16 cellular contexts compared by ENCODE assay signal in genomic region chr16:69712914-69713581, GRCh38. TPM values are rescaled to one million over a fixed set of nuclear protein-coding genes. Genes with fewer than 3 reads are reported as not detected.
DNase-seq lines count a peak whose midpoint lies in the region; ATAC-seq and TF ChIP-seq lines count a peak whose summit lies in the region.
"Had no signal": no experiment of that assay in that cellular context is flagged by ENCODE, and none has a peak within 500 bp of the region (broad histone marks: within the 10 kb centered on the region; RNA-seq: fewer than 3 reads in every experiment).

No MANE protein-coding gene starts in this region.

- H3K36me3 Mint-ChIP-seq in MCF 10A (ENCODE audit: insufficient read depth, unreplicated experiment) (peaks cover 52% of the 10 kb centered on the region), endodermal cell (ENCODE audit: low read depth) (peaks cover 67% of the 10 kb centered on the region), progenitor cell of endocrine pancreas (ENCODE audit: insufficient read depth) (peaks cover 16% of the 10 kb centered on the region)
- H3K36me3 Mint-ChIP-seq in activated naive CD8-positive, alpha-beta T cell treated with anti-CD3 and anti-CD28 coated beads, Interleukin-2, amount 50 U/mL, for 24 hours (ENCODE audit: low read depth) = no peaks in the 10 kb centered on the region
- H3K36me3 Mint-ChIP-seq: IgD-negative memory B cell had no signal

- intact Hi-C loops in breast epithelium (cut with DNase I; ENCODE audit: low total_unique reads) (no loop called here), MCF 10A (cut with micrococcal nuclease) (no loop called here), PC-3 (cut with micrococcal nuclease) (no loop called here)

- BruUV-seq in MCF 10A (replicated peaks; lab: Mats Ljungman, UMichigan) = no TSS peak
- no TSS peak for BruUV-seq in PC-3 (replicated peaks; lab: Mats Ljungman, UMichigan)

- no peaks in the 10 kb centered on the region for H3K36me3 ChIP-seq in breast epithelium
- H3K36me3 ChIP-seq in PC-3 (ENCODE audit: low read depth, low read length) = peaks cover 27% of the 10 kb centered on the region; the same call in 1 of the 2 replicates
- H3K36me3 ChIP-seq in endodermal cell (ENCODE audit: control insufficient read depth, insufficient read depth, low read length) = peaks cover 26% of the 10 kb centered on the region

- H3K4me1 Mint-ChIP-seq in MCF 10A (ENCODE audit: insufficient read depth, unreplicated experiment) (peaks cover 16% of the 10 kb centered on the region), endodermal cell (no peaks in the 10 kb centered on the region), progenitor cell of endocrine pancreas (ENCODE audit: low read depth) (no peaks in the 10 kb centered on the region)
- no peaks in the 10 kb centered on the region for H3K4me1 Mint-ChIP-seq in activated naive CD8-positive, alpha-beta T cell treated with anti-CD3 and anti-CD28 coated beads, Interleukin-2, amount 50 U/mL, for 24 hours

- H3K9me3 ChIP-seq in breast epithelium (no peaks in the 10 kb centered on the region), PC-3 (ENCODE audit: low read length) (no peaks in the 10 kb centered on the region), endodermal cell (ENCODE audit: control insufficient read depth, low read length) (no peaks in the 10 kb centered on the region)
- H3K9me3 ChIP-seq: Caco-2 had no signal

- H3K4me2 ChIP-seq in PC-3 (ENCODE audit: low read length) = no peak overlapping the region

- no peak overlapping the region for H3K4me3 Mint-ChIP-seq in MCF 10A (ENCODE audit: unreplicated experiment)
- no peak overlapping the region for H3K4me3 Mint-ChIP-seq in endodermal cell
- no peak overlapping the region for H3K4me3 Mint-ChIP-seq in progenitor cell of endocrine pancreas (ENCODE audit: low read depth)
- H3K4me3 Mint-ChIP-seq in activated naive CD8-positive, alpha-beta T cell treated with anti-CD3 and anti-CD28 coated beads, Interleukin-2, amount 50 U/mL, for 24 hours = no peak overlapping the region
- H3K4me3 Mint-ChIP-seq: IgD-negative memory B cell had no signal

- no peaks in the 10 kb centered on the region for H4K20me1 ChIP-seq in PC-3 (ENCODE audit: low read length)

- CTCF ChIA-PET in MCF 10A (lab: Yijun Ruan, JAX) (interaction anchor here (0.5 to 6.1 kb wide), 6 partner anchors 12 to 556 kb away, joined by 3 to 98 read pairs (median 4); partner anchors contain the start of genes NOB1 and NQO1), PC-3 (lab: Charles Lee) (no interaction called here)

- no peak for TF ChIP-seq POLR2A in breast epithelium (IDR thresholded peaks at IDR 0.05)

- H3F3A ChIP-seq in PC-3 (ENCODE audit: low read length, unreplicated experiment) = no peaks in the 10 kb centered on the region

- no peaks in the 10 kb centered on the region for H3K9me3 Mint-ChIP-seq in MCF 10A (ENCODE audit: unreplicated experiment)
- no peaks in the 10 kb centered on the region for H3K9me3 Mint-ChIP-seq in endodermal cell
- H3K9me3 Mint-ChIP-seq in progenitor cell of endocrine pancreas (ENCODE audit: low read depth) = no peaks in the 10 kb centered on the region
- H3K9me3 Mint-ChIP-seq in activated naive CD8-positive, alpha-beta T cell treated with anti-CD3 and anti-CD28 coated beads, Interleukin-2, amount 50 U/mL, for 24 hours = no peaks in the 10 kb centered on the region
- H3K9me3 Mint-ChIP-seq: IgD-negative memory B cell had no signal

- H3K27me3 Mint-ChIP-seq in MCF 10A (ENCODE audit: insufficient read depth, unreplicated experiment) = no peaks in the 10 kb centered on the region
- no peaks in the 10 kb centered on the region for H3K27me3 Mint-ChIP-seq in endodermal cell (ENCODE audit: insufficient read depth)
- H3K27me3 Mint-ChIP-seq in progenitor cell of endocrine pancreas = no peaks in the 10 kb centered on the region
- no peaks in the 10 kb centered on the region for H3K27me3 Mint-ChIP-seq in activated naive CD8-positive, alpha-beta T cell treated with anti-CD3 and anti-CD28 coated beads, Interleukin-2, amount 50 U/mL, for 24 hours
- H3K27me3 Mint-ChIP-seq: IgD-negative memory B cell had no signal

- POLR2A ChIA-PET in MCF 10A (lab: Yijun Ruan, JAX) = interaction anchor here (0.7 to 6.5 kb wide), 3 partner anchors 13 to 121 kb away, joined by 3 to 83 read pairs (median 10); partner anchors contain the start of genes NOB1 and NQO1
- POLR2A ChIA-PET in PC-3 (lab: Charles Lee; ENCODE audit: unreplicated experiment) = no interaction called here

- TF ChIP-seq CTCF in breast epithelium (IDR thresholded peaks at IDR 0.05) = peak in 2 of 3 donors; percentile 36 to 65
- no peak for TF ChIP-seq CTCF in MCF 10A (IDR thresholded peaks at IDR 0.05; ENCODE audit: unreplicated experiment)
- TF ChIP-seq CTCF in PC-3 (conservative IDR thresholded peaks at IDR 0.05; ENCODE audit: low read depth, low read length) = no peak
- TF ChIP-seq CTCF in endodermal cell (conservative IDR thresholded peaks at IDR 0.05) = peak; percentile 20
- TF ChIP-seq CTCF in progenitor cell of endocrine pancreas (IDR thresholded peaks at IDR 0.05; ENCODE audit: unreplicated experiment) = no peak

- WGBS in endodermal cell (ENCODE audit: insufficient coverage in 1 of 2, insufficient read length in 1 of 2), 2 experiments = 91% methylated on average over 7 to 9 of the region's 9 CpGs

- H3K4me1 ChIP-seq in breast epithelium (peaks cover 0 to 17% of the 10 kb centered on the region in 2 donors), PC-3 (ENCODE audit: insufficient read depth, low read length) (no peaks in the 10 kb centered on the region), endodermal cell (ENCODE audit: control insufficient read depth, insufficient read depth, low read length) (no peaks in the 10 kb centered on the region)
- H3K4me1 ChIP-seq: Caco-2 had no signal

- H3K79me2 ChIP-seq in PC-3 (ENCODE audit: low read length) = no peaks in the 10 kb centered on the region

- ATAC-seq in PC-3 = 0 out of 2 replicates have a peak, but pooled peaks have one; percentile 22
- ATAC-seq in HG03469 (IDR thresholded peaks at IDR 0.05; ENCODE audit: unreplicated experiment) = no peak
- no peak for ATAC-seq in activated naive CD8-positive, alpha-beta T cell treated with anti-CD3 and anti-CD28 coated beads, Interleukin-2, amount 50 U/mL, for 24 hours

- DNase-seq in breast epithelium (ENCODE audit: low spot score in 2 of 2) (peak in 1 of 2 donors; percentile 56), MCF 10A (ENCODE audit: unreplicated experiment) (no peak), PC-3 (no peak), endodermal cell (no peak), progenitor cell of endocrine pancreas (ENCODE audit: low spot score, unreplicated experiment) (no peak), NCI-H1092 treated with DMSO at 0.1 percent for 48 hours (lab: John Stamatoyannopoulos, UW) (no peak)
- DNase-seq in activated naive CD8-positive, alpha-beta T cell treated with anti-CD3 and anti-CD28 coated beads, Interleukin-2, amount 50 U/mL, for 24 hours = no peak
- DNase-seq: ACHN; AML-193; Caco-2; Kasumi-1; NCI-H187; NCI-H526 treated with DMSO at 0.1 percent for 48 hours; NK-92 treated with Interleukin-12 subunit alpha and Interleukin-12 subunit beta, amount 100 ng/mL, for 24 hours had no signal

- no peaks in the 10 kb centered on the region for H3K9me2 ChIP-seq in PC-3 (replicated peaks; ENCODE audit: low read length)

- H3K4me3 ChIP-seq in breast epithelium = no peak overlapping the region
- no peak overlapping the region for H3K4me3 ChIP-seq in PC-3 (ENCODE audit: low read length)
- no peak overlapping the region for H3K4me3 ChIP-seq in endodermal cell (ENCODE audit: low read length)

- H3K9ac ChIP-seq in PC-3 (ENCODE audit: low read length) (no peak overlapping the region), endodermal cell (ENCODE audit: extremely low read depth, low read length, poor library complexity, severe bottlenecking) (no peak overlapping the region)

- H3K27ac Mint-ChIP-seq in MCF 10A (ENCODE audit: low read depth, unreplicated experiment) = no peak overlapping the region
- H3K27ac Mint-ChIP-seq in endodermal cell = no peak overlapping the region
- peak overlapping the region; percentile 37 for H3K27ac Mint-ChIP-seq in progenitor cell of endocrine pancreas
- H3K27ac Mint-ChIP-seq in activated naive CD8-positive, alpha-beta T cell treated with anti-CD3 and anti-CD28 coated beads, Interleukin-2, amount 50 U/mL, for 24 hours = no peak overlapping the region
- H3K27ac Mint-ChIP-seq: IgD-negative memory B cell had no signal

- no peak overlapping the region for H2AFZ ChIP-seq in PC-3 (ENCODE audit: low read length)

- peak overlapping the region; percentile 82 to 84 for H3K27ac ChIP-seq in breast epithelium
- no peak overlapping the region for H3K27ac ChIP-seq in PC-3 (ENCODE audit: low read length)
- no peak overlapping the region for H3K27ac ChIP-seq in endodermal cell (ENCODE audit: low read depth, low read length)

- H3K27me3 ChIP-seq in breast epithelium = no peaks in the 10 kb centered on the region
- H3K27me3 ChIP-seq in PC-3 (ENCODE audit: low read length) = no peaks in the 10 kb centered on the region
- no peaks in the 10 kb centered on the region for H3K27me3 ChIP-seq in endodermal cell (ENCODE audit: control insufficient read depth, insufficient read depth, low read length, poor library complexity, severe bottlenecking)

RNA-seq across cellular contexts. Expression of gene NQO1, which starts 13.3 kb away (rescaled TPM):
- total RNA-seq in breast epithelium (100 to 1,000 TPM; 116 to 188 (median 133) TPM), MCF 10A (2022) (82.7 and 140 TPM in 2 replicates), PC-3 (2014; rRNA removed) (193 and 251 TPM in 2 replicates), endodermal cell (100 to 1,000 TPM; 126 to 141 TPM), progenitor cell of endocrine pancreas (175 and 183 TPM in 2 replicates)
- polyA plus RNA-seq in endodermal cell (2013, experiment 1 of 2) = 34.1 TPM
- polyA plus RNA-seq in endodermal cell (2013, experiment 2 of 2) = 43.1 TPM

RNA-seq across cellular contexts. Expression of gene NOB1, which starts 41.7 kb away (rescaled TPM):
- 10 to 100 TPM; 41.6 to 45.8 (median 41.8) TPM for total RNA-seq in breast epithelium
- total RNA-seq in MCF 10A (2022) = 73.3 and 110 TPM in 2 replicates
- 31.9 and 45.1 TPM in 2 replicates for total RNA-seq in PC-3 (2014; rRNA removed)
- total RNA-seq in endodermal cell = 10 to 100 TPM; 53.1 to 53.4 TPM
- 60.9 TPM for polyA plus RNA-seq in endodermal cell (2013, experiment 1 of 2)
- 51.8 TPM for polyA plus RNA-seq in endodermal cell (2013, experiment 2 of 2)
- total RNA-seq in progenitor cell of endocrine pancreas = 56.1 and 60.4 TPM in 2 replicates

RNA-seq across cellular contexts. Expression of gene WWP2, which starts 49.1 kb away (rescaled TPM):
- total RNA-seq in breast epithelium (10 to 100 TPM; 34.1 to 46.5 (median 34.7) TPM), MCF 10A (2022) (29.3 and 30.4 TPM in 2 replicates), PC-3 (2014; rRNA removed) (15.8 and 17.1 TPM in 2 replicates), endodermal cell (10 to 100 TPM; 42.3 to 50.0 TPM), progenitor cell of endocrine pancreas (58.8 and 62.3 TPM in 2 replicates)
- 23.3 TPM for polyA plus RNA-seq in endodermal cell (2013, experiment 1 of 2)
- polyA plus RNA-seq in endodermal cell (2013, experiment 2 of 2) = 20.7 TPM

Comparison
In these comparisons a context has a peak if more than half of its experiments do, and no peak if none do; other contexts are left out.
1. CTCF ChIP-seq: peak in breast epithelium (2 of 3) and endodermal cell (single experiment); none in MCF 10A (single experiment), PC-3 (single experiment) and progenitor cell of endocrine pancreas (single experiment).
2. H3K27ac ChIP-seq: peak in breast epithelium (2 of 2); none in PC-3 (single experiment) and endodermal cell (single experiment).